Comparison of ENCODE assay signal across 1 cellular context in the genomic region with DNA sequence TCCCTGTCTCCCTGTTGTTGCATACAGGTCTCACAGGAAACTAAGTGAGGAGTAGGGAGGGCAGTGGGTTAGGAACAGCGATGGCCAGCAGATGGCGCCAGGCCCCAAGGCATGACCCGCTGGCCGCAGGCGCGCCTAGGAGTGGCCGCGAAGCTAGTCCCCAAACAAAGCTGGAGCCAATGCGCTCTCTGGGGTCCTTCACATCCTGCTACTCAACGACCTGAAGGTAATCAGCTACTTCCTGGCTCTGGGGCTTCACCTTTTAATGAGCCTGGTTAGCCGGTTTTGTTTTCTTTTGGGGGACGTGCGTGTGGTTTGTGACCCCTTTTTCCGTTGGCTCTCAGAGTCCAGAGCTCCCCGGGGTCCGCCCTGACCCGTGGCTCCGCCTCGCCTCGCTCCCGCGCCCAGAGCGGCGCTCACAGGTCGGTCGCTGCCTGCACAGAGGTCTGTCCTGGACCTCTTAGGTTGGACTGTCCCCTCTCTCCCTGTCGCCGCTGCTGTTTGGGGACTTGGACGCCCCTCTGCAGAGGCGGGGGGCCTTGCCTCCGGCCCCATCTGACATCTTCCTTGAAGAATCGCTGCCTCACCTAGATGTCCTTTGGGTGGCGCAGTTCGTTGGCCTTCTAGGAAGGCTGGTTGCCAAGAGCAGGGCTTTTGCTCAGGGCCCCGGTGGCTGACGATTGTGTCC.
TF ChIP-seq lines count a peak whose summit lies in the region.

No MANE protein-coding gene starts in this region.

TF ChIP-seq in K562, 482 proteins besides CTCF, POLR2A, EP300 and RAD21 (continued from another document and continues in another):
- TF ChIP-seq CEBPZ (IDR thresholded peaks at IDR 0.05; ENCODE audit: borderline replicate concordance, low read depth, low read length) (no peak), ZC3H8 (IDR thresholded peaks at IDR 0.05) (no peak), CBX5 (IDR thresholded peaks at IDR 0.05; ENCODE audit: borderline replicate concordance, low read depth) (no peak), TARDBP (IDR thresholded peaks at IDR 0.05) (no peak), NCOA2 (IDR thresholded peaks at IDR 0.05; ENCODE audit: partially characterized antibody in 2 of 2) (no peak), DIDO1 (tag; IDR thresholded peaks at IDR 0.05; ENCODE audit: low read depth) (no peak), IRF2 (CRISPR knock-in tag; IDR thresholded peaks at IDR 0.05) (no peak), BRD4 (IDR thresholded peaks at IDR 0.05) (no peak), MXD1 (CRISPR knock-in tag; IDR thresholded peaks at IDR 0.05; ENCODE audit: borderline replicate concordance, poor library complexity, severe bottlenecking) (no peak), ZNF507 (tag; conservative IDR thresholded peaks at IDR 0.05) (no peak), ZBTB33 (CRISPR knock-in tag; IDR thresholded peaks at IDR 0.05) (no peak), GABPA (tag; conservative IDR thresholded peaks at IDR 0.05; ENCODE audit: low read depth) (no peak), ILF3 (IDR thresholded peaks at IDR 0.05; ENCODE audit: borderline replicate concordance) (no peak), HMGXB4 (CRISPR knock-in tag; IDR thresholded peaks at IDR 0.05) (no peak), ZNF133 (CRISPR knock-in tag; IDR thresholded peaks at IDR 0.05) (no peak), CREB3L1 (IDR thresholded peaks at IDR 0.05; ENCODE audit: borderline replicate concordance, low read depth) (no peak), HDAC8 (tag; IDR thresholded peaks at IDR 0.05) (no peak), SMC3 (conservative IDR thresholded peaks at IDR 0.05; ENCODE audit: insufficient read depth, low read depth, low read length) (peak; percentile 92), CTBP1 (IDR thresholded peaks at IDR 0.05; ENCODE audit: borderline replicate concordance) (0 out of 2 replicates have a peak, but pooled peaks have one; percentile 12), NRF1 (conservative IDR thresholded peaks at IDR 0.05 in 1 of 2, IDR thresholded peaks at IDR 0.05 in 1 of 2) (peak; percentile 12 to 14; a peak in 1 of 4 replicates), RB1 (IDR thresholded peaks at IDR 0.05; ENCODE audit: low read depth) (peak; percentile 36; the same call in 1 of the 2 replicates), RBM39 (optimal IDR thresholded peaks at IDR 0.05; ENCODE audit: low read depth, low read length) (no peak), ZNF644 (tag; IDR thresholded peaks at IDR 0.05; ENCODE audit: low read depth) (no peak), NR2F6 (CRISPR knock-in tag; IDR thresholded peaks at IDR 0.05) (no peak), ZNF316 (IDR thresholded peaks at IDR 0.05) (no peak), MYC (IDR thresholded peaks at IDR 0.05; ENCODE audit: low read depth, low read length) (peak; percentile 24; the same call in 1 of the 2 replicates), MYC (CRISPR knock-in tag; IDR thresholded peaks at IDR 0.05; ENCODE audit: borderline replicate concordance, low read depth) (no peak), E2F3 (CRISPR knock-in tag; IDR thresholded peaks at IDR 0.05) (no peak), TOE1 (IDR thresholded peaks at IDR 0.05; ENCODE audit: borderline replicate concordance) (no peak), TOE1 (CRISPR knock-in tag; IDR thresholded peaks at IDR 0.05; ENCODE audit: borderline replicate concordance, low read depth) (no peak)
- TF ChIP-seq, protein P1, sequence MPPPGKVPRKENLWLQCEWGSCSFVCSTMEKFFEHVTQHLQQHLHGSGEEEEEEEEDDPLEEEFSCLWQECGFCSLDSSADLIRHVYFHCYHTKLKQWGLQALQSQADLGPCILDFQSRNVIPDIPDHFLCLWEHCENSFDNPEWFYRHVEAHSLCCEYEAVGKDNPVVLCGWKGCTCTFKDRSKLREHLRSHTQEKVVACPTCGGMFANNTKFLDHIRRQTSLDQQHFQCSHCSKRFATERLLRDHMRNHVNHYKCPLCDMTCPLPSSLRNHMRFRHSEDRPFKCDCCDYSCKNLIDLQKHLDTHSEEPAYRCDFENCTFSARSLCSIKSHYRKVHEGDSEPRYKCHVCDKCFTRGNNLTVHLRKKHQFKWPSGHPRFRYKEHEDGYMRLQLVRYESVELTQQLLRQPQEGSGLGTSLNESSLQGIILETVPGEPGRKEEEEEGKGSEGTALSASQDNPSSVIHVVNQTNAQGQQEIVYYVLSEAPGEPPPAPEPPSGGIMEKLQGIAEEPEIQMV (tag; conservative IDR thresholded peaks at IDR 0.05; ENCODE audit: low read depth) = peak; percentile 91
- TF ChIP-seq, protein P2, sequence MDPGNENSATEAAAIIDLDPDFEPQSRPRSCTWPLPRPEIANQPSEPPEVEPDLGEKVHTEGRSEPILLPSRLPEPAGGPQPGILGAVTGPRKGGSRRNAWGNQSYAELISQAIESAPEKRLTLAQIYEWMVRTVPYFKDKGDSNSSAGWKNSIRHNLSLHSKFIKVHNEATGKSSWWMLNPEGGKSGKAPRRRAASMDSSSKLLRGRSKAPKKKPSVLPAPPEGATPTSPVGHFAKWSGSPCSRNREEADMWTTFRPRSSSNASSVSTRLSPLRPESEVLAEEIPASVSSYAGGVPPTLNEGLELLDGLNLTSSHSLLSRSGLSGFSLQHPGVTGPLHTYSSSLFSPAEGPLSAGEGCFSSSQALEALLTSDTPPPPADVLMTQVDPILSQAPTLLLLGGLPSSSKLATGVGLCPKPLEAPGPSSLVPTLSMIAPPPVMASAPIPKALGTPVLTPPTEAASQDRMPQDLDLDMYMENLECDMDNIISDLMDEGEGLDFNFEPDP (CRISPR knock-in tag; IDR thresholded peaks at IDR 0.05) = no peak
- TF ChIP-seq, protein P3, sequence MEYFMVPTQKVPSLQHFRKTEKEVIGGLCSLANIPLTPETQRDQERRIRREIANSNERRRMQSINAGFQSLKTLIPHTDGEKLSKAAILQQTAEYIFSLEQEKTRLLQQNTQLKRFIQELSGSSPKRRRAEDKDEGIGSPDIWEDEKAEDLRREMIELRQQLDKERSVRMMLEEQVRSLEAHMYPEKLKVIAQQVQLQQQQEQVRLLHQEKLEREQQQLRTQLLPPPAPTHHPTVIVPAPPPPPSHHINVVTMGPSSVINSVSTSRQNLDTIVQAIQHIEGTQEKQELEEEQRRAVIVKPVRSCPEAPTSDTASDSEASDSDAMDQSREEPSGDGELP (CRISPR knock-in tag; IDR thresholded peaks at IDR 0.05; ENCODE audit: borderline replicate concordance) = peak; percentile 59; the same call in 1 of the 2 replicates
- TF ChIP-seq, protein P4, sequence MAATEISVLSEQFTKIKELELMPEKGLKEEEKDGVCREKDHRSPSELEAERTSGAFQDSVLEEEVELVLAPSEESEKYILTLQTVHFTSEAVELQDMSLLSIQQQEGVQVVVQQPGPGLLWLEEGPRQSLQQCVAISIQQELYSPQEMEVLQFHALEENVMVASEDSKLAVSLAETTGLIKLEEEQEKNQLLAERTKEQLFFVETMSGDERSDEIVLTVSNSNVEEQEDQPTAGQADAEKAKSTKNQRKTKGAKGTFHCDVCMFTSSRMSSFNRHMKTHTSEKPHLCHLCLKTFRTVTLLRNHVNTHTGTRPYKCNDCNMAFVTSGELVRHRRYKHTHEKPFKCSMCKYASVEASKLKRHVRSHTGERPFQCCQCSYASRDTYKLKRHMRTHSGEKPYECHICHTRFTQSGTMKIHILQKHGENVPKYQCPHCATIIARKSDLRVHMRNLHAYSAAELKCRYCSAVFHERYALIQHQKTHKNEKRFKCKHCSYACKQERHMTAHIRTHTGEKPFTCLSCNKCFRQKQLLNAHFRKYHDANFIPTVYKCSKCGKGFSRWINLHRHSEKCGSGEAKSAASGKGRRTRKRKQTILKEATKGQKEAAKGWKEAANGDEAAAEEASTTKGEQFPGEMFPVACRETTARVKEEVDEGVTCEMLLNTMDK (IDR thresholded peaks at IDR 0.05; ENCODE audit: borderline replicate concordance, insufficient read depth, low read depth, low read length, poor library complexity, severe bottlenecking) = peak; percentile 6
- TF ChIP-seq, protein P5, sequence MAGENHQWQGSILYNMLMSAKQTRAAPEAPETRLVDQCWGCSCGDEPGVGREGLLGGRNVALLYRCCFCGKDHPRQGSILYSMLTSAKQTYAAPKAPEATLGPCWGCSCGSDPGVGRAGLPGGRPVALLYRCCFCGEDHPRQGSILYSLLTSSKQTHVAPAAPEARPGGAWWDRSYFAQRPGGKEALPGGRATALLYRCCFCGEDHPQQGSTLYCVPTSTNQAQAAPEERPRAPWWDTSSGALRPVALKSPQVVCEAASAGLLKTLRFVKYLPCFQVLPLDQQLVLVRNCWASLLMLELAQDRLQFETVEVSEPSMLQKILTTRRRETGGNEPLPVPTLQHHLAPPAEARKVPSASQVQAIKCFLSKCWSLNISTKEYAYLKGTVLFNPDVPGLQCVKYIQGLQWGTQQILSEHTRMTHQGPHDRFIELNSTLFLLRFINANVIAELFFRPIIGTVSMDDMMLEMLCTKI (IDR thresholded peaks at IDR 0.05; ENCODE audit: partially characterized antibody) = no peak
- TF ChIP-seq, protein P6, sequence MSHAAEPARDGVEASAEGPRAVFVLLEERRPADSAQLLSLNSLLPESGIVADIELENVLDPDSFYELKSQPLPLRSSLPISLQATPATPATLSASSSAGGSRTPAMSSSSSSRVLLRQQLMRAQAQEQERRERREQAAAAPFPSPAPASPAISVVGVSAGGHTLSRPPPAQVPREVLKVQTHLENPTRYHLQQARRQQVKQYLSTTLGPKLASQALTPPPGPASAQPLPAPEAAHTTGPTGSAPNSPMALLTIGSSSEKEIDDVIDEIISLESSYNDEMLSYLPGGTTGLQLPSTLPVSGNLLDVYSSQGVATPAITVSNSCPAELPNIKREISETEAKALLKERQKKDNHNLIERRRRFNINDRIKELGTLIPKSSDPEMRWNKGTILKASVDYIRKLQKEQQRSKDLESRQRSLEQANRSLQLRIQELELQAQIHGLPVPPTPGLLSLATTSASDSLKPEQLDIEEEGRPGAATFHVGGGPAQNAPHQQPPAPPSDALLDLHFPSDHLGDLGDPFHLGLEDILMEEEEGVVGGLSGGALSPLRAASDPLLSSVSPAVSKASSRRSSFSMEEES (CRISPR knock-in tag; IDR thresholded peaks at IDR 0.05) = no peak
- TF ChIP-seq, protein P7, sequence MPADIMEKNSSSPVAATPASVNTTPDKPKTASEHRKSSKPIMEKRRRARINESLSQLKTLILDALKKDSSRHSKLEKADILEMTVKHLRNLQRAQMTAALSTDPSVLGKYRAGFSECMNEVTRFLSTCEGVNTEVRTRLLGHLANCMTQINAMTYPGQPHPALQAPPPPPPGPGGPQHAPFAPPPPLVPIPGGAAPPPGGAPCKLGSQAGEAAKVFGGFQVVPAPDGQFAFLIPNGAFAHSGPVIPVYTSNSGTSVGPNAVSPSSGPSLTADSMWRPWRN (IDR thresholded peaks at IDR 0.05; ENCODE audit: low read depth) = no peak
